In genomic region chr7:12685550-12685949, GRCh38 we compare ENCODE assay signal across 8 cellular contexts. TPM values are rescaled to one million over a fixed set of nuclear protein-coding genes. Genes with fewer than 3 reads are reported as not detected.
A peak's percentile ranks its signal among the peaks of the same experiment; 100 is the strongest.
DNase-seq lines count a peak whose midpoint lies in the region; ATAC-seq and TF ChIP-seq lines count a peak whose summit lies in the region.

No MANE protein-coding gene starts in this region.

- peak overlapping the region; percentile 96 for H3K27ac Mint-ChIP-seq in stimulated activated effector memory CD8-positive, alpha-beta T cell treated with anti-CD3 and anti-CD28 coated beads, Interleukin-12 subunit alpha, Interleukin-12 subunit beta, amount 100 ng/mL, for 72 hours

- H3K4me1 ChIP-seq in RWPE2 (ENCODE audit: insufficient read depth, poor library complexity, severe bottlenecking) (no peaks in the 10 kb centered on the region), ascending aorta (peaks cover 0 to 3% of the 10 kb centered on the region in 2 donors)

- no peaks in the 10 kb centered on the region for H3K9me3 Mint-ChIP-seq in stimulated activated effector memory CD8-positive, alpha-beta T cell treated with anti-CD3 and anti-CD28 coated beads, Interleukin-12 subunit alpha, Interleukin-12 subunit beta, amount 100 ng/mL, for 72 hours

- H3K36me3 ChIP-seq in RWPE2 (ENCODE audit: low read depth) (peaks cover 14% of the 10 kb centered on the region), ascending aorta (no peaks in the 10 kb centered on the region)

- H3K4me1 Mint-ChIP-seq in stimulated activated effector memory CD8-positive, alpha-beta T cell treated with anti-CD3 and anti-CD28 coated beads, Interleukin-12 subunit alpha, Interleukin-12 subunit beta, amount 100 ng/mL, for 72 hours, result peaks cover 17% of the 10 kb centered on the region

- H3K27ac ChIP-seq in RWPE2 (ENCODE audit: poor library complexity, severe bottlenecking) (peak overlapping the region; percentile 76), ascending aorta (peak overlapping the region in 1 of 2 donors; percentile 92)

- peak overlapping the region; percentile 79 for H3K4me3 Mint-ChIP-seq in stimulated activated effector memory CD8-positive, alpha-beta T cell treated with anti-CD3 and anti-CD28 coated beads, Interleukin-12 subunit alpha, Interleukin-12 subunit beta, amount 100 ng/mL, for 72 hours

- TF ChIP-seq CTCF in RWPE2 (IDR thresholded peaks at IDR 0.05; ENCODE audit: poor library complexity, severe bottlenecking) (no peak), ascending aorta (IDR thresholded peaks at IDR 0.05) (peak in 2 of 3 experiments; percentile 43)

- H3K4me3 ChIP-seq in RWPE2 (ENCODE audit: severe bottlenecking), result no peak overlapping the region
- H3K4me3 ChIP-seq in ascending aorta, result no peak overlapping the region

- no peaks in the 10 kb centered on the region for H3K9me3 ChIP-seq in RWPE2 (ENCODE audit: severe bottlenecking)
- no peaks in the 10 kb centered on the region for H3K9me3 ChIP-seq in ascending aorta

- no peaks in the 10 kb centered on the region for H3K27me3 ChIP-seq in RWPE2 (ENCODE audit: insufficient read depth, poor library complexity, severe bottlenecking)
- no peaks in the 10 kb centered on the region for H3K27me3 ChIP-seq in ascending aorta

- H3K36me3 Mint-ChIP-seq in stimulated activated effector memory CD8-positive, alpha-beta T cell treated with anti-CD3 and anti-CD28 coated beads, Interleukin-12 subunit alpha, Interleukin-12 subunit beta, amount 100 ng/mL, for 72 hours, result peaks cover 32% of the 10 kb centered on the region

- ATAC-seq in RWPE2 (ENCODE audit: low read depth), result no peak
- ATAC-seq in stimulated activated effector memory CD8-positive, alpha-beta T cell treated with anti-CD3 and anti-CD28 coated beads, Interleukin-12 subunit alpha, Interleukin-12 subunit beta, amount 100 ng/mL, for 72 hours, result no peak
- ATAC-seq in HG02970 (IDR thresholded peaks at IDR 0.05; ENCODE audit: low FRiP score, unreplicated experiment), result no peak
- no peak for ATAC-seq in GM19463 (IDR thresholded peaks at IDR 0.05; ENCODE audit: unreplicated experiment)

- intact Hi-C loops in ascending aorta (cut with DNase I), result loop anchor here (2.0 to 5.0 kb wide), 2 partner anchors 202 to 577 kb away; no protein-coding TSS in a partner anchor

- DNase-seq in activated CD8-positive, alpha-beta memory T cell treated with anti-CD3 and anti-CD28 coated beads for 24 hours, result peak; percentile 59
- DNase-seq in activated CD8-positive, alpha-beta memory T cell treated with anti-CD3 and anti-CD28 coated beads, Interleukin-2, amount 50 U/mL, for 48 hours, result no peak
- DNase-seq in RWPE2 (ENCODE audit: low spot score) (no peak), ascending aorta (ENCODE audit: low spot score in 2 of 2) (peak in 1 of 2 donors; percentile 66), iPS-NIHi11 (ENCODE audit: low spot score) (peak; percentile 21)
- DNase-seq in stimulated activated effector memory CD8-positive, alpha-beta T cell treated with anti-CD3 and anti-CD28 coated beads, Interleukin-12 subunit alpha, Interleukin-12 subunit beta, amount 100 ng/mL, for 72 hours (ENCODE audit: low spot score in 2 of 2), result no peak

RNA-seq across cellular contexts. Expression of gene ARL4A, which starts 1.9 kb away (rescaled TPM):
- total RNA-seq in ascending aorta, result 55.5 TPM

Comparison
In these comparisons a context has a peak if more than half of its experiments do, and no peak if none do; other contexts are left out.
1. DNase-seq: peak in activated CD8-positive, alpha-beta memory T cell treated with anti-CD3 and anti-CD28 coated beads for 24 hours (single experiment) and iPS-NIHi11 (single experiment); none in activated CD8-positive, alpha-beta memory T cell treated with anti-CD3 and anti-CD28 coated beads, Interleukin-2, amount 50 U/mL, for 48 hours (single experiment), RWPE2 (single experiment) and stimulated activated effector memory CD8-positive, alpha-beta T cell treated with anti-CD3 and anti-CD28 coated beads, Interleukin-12 subunit alpha, Interleukin-12 subunit beta, amount 100 ng/mL, for 72 hours (0 of 2).